Comparison of ENCODE assay signal across 2 cellular contexts in genomic region chr20:22678678-22679077, GRCh38.
A peak's percentile ranks its signal among the peaks of the same experiment; 100 is the strongest.
TF ChIP-seq lines count a peak whose summit lies in the region.

No MANE protein-coding gene starts in this region.

TF ChIP-seq in HepG2, 621 proteins besides CTCF, POLR2A, EP300 and RAD21:
- TF ChIP-seq DNMT3B (CRISPR knock-in tag; conservative IDR thresholded peaks at IDR 0.05) (no peak), RBAK (CRISPR knock-in tag; IDR thresholded peaks at IDR 0.05) (peak; percentile 98), ZNF12 (CRISPR knock-in tag; IDR thresholded peaks at IDR 0.05) (peak; percentile 92), PLRG1 (conservative IDR thresholded peaks at IDR 0.05) (no peak), NFIC (IDR thresholded peaks at IDR 0.05; ENCODE audit: low read length) (no peak), TGIF2 (CRISPR knock-in tag; IDR thresholded peaks at IDR 0.05) (no peak), SIN3A (IDR thresholded peaks at IDR 0.05; ENCODE audit: borderline replicate concordance, low read depth, low read length) (no peak), TCF7L2 (IDR thresholded peaks at IDR 0.05; ENCODE audit: low read depth, low read length) (no peak)

TF ChIP-seq in K562, 482 proteins besides CTCF, POLR2A, EP300 and RAD21:
- TF ChIP-seq, protein P1, sequence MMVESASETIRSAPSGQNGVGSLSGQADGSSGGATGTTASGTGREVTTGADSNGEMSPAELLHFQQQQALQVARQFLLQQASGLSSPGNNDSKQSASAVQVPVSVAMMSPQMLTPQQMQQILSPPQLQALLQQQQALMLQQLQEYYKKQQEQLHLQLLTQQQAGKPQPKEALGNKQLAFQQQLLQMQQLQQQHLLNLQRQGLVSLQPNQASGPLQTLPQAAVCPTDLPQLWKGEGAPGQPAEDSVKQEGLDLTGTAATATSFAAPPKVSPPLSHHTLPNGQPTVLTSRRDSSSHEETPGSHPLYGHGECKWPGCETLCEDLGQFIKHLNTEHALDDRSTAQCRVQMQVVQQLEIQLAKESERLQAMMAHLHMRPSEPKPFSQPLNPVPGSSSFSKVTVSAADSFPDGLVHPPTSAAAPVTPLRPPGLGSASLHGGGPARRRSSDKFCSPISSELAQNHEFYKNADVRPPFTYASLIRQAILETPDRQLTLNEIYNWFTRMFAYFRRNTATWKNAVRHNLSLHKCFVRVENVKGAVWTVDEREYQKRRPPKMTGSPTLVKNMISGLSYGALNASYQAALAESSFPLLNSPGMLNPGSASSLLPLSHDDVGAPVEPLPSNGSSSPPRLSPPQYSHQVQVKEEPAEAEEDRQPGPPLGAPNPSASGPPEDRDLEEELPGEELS (CRISPR knock-in tag; IDR thresholded peaks at IDR 0.05; ENCODE audit: borderline replicate concordance), result no peak
- peak; percentile 47 for TF ChIP-seq RBM25 (IDR thresholded peaks at IDR 0.05; ENCODE audit: low read depth, low read length, severe bottlenecking)
- no peak for TF ChIP-seq ARID2 (IDR thresholded peaks at IDR 0.05)
